In the genomic region with DNA sequence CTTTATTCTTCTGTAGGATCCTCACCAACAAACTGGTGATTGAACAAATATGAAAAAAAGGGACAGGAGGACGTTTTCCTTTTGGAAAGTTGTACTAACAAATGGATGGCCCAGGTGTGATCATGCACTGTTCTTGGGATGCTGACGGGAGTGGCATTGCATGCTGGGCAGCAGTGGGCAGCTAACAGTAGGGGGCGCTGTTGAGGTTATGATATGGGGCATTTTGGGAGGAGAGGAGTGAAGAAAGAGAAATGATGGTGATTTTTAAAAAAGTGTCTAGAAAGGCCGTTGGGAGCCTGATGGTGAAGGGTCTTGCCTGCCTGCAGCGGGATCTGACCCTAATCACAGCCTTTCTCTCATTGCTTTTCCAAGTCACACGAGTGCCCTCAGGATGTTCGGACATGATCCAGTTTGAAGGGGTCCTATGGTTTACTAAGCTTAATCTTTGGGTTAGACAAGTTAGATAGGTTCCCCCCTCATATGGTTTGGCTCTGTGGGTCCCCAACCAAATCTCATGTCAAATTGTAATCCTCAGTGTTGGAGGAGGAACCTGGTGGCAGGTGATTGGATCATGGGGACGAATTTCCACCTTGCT, we compare ENCODE assay signal across 8 cellular contexts. TPM values are rescaled to one million over a fixed set of nuclear protein-coding genes. Genes with fewer than 3 reads are reported as not detected.
A peak's percentile ranks its signal among the peaks of the same experiment; 100 is the strongest.
DNase-seq lines count a peak whose midpoint lies in the region; ATAC-seq and TF ChIP-seq lines count a peak whose summit lies in the region.

No MANE protein-coding gene starts in this region.

- TF ChIP-seq EP300 in SK-N-SH (IDR thresholded peaks at IDR 0.05; ENCODE audit: borderline replicate concordance in 1 of 2, low read depth in 1 of 2, low read length in 1 of 2): no peak

- H3K9ac ChIP-seq in SK-N-SH: no peak overlapping the region

- H3K4me3 ChIP-seq in SK-N-SH (ENCODE audit: low read depth in 2 of 2, low read length in 1 of 2) (no peak overlapping the region), astrocyte of the cerebellum (ENCODE audit: low read depth, low read length) (no peak overlapping the region), osteoblast (ENCODE audit: insufficient read depth, low read length) (no peak overlapping the region)

- DNase-seq in SK-N-SH: no peak
- DNase-seq in astrocyte of the cerebellum (ENCODE audit: low read depth): no peak
- no peak for DNase-seq in osteoblast (ENCODE audit: insufficient read length, low spot score, missing footprints)
- DNase-seq in NCI-H187 (lab: John Stamatoyannopoulos, UW): no peak
- no peak for DNase-seq in SHP77 (lab: John Stamatoyannopoulos, UW)

- CTCF ChIA-PET in SK-N-SH (lab: Yijun Ruan, JAX): interaction anchor here (1.1 to 2.0 kb wide), 5 partner anchors 10 to 148 kb away, joined by 3 to 6 read pairs (median 4); no protein-coding TSS in a partner anchor

- H3K9me3 ChIP-seq in SK-N-SH (no peaks in the 10 kb centered on the region), osteoblast (ENCODE audit: low read depth, low read length) (peaks cover 2% of the 10 kb centered on the region)

- H3K4me2 ChIP-seq in SK-N-SH (no peak overlapping the region), osteoblast (ENCODE audit: insufficient read depth, low read length) (no peak overlapping the region)

- H3K9me2 ChIP-seq in SK-N-SH: no peaks in the 10 kb centered on the region

- H3F3A ChIP-seq in SK-N-SH (replicated peaks; ENCODE audit: insufficient read depth): no peaks in the 10 kb centered on the region

- TF ChIP-seq CTCF in GM12872 (IDR thresholded peaks at IDR 0.05; ENCODE audit: insufficient read depth, low read depth, low read length): peak; percentile 84
- peak; percentile 62 for TF ChIP-seq CTCF in SK-N-SH (IDR thresholded peaks at IDR 0.05)
- peak; percentile 49 for TF ChIP-seq CTCF in astrocyte of the cerebellum (IDR thresholded peaks at IDR 0.05; ENCODE audit: low read depth, low read length, missing control alignments)
- TF ChIP-seq CTCF in osteoblast (IDR thresholded peaks at IDR 0.05; ENCODE audit: extremely low read depth, low read depth, low read length): peak; percentile 71

- H3K79me2 ChIP-seq in SK-N-SH (ENCODE audit: insufficient read depth) (no peaks in the 10 kb centered on the region), osteoblast (ENCODE audit: insufficient read depth, low read length) (no peaks in the 10 kb centered on the region)

- in situ Hi-C loops in astrocyte of the cerebellum (cut with HindIII; ENCODE audit: low sequenced_read_pairs): no loop called here

- no peaks in the 10 kb centered on the region for H3K27me3 ChIP-seq in SK-N-SH (ENCODE audit: insufficient read depth)
- no peaks in the 10 kb centered on the region for H3K27me3 ChIP-seq in osteoblast (ENCODE audit: insufficient read depth, low read length)

- WGBS in SK-N-SH (ENCODE audit: low lambda C conversion rate): 73% methylated on average over 8 of the region's 8 CpGs

- no peaks in the 10 kb centered on the region for H4K20me1 ChIP-seq in SK-N-SH (ENCODE audit: insufficient read depth)
- no peaks in the 10 kb centered on the region for H4K20me1 ChIP-seq in osteoblast (ENCODE audit: insufficient read depth, low read length)

- peaks cover 0 to 7% of the 10 kb centered on the region in 2 experiments; a peak in 2 of 4 replicates for H3K4me1 ChIP-seq in SK-N-SH (ENCODE audit: control insufficient read depth in 1 of 2, insufficient read depth in 2 of 2, low read depth in 1 of 2, low read length in 1 of 2)
- H3K4me1 ChIP-seq in osteoblast (ENCODE audit: insufficient read depth, low read length): peaks cover 12% of the 10 kb centered on the region

- no peak overlapping the region for H2AFZ ChIP-seq in SK-N-SH (ENCODE audit: low read depth)
- H2AFZ ChIP-seq in osteoblast (ENCODE audit: low read length): no peak overlapping the region

- POLR2A ChIA-PET in SK-N-SH (lab: Yijun Ruan, JAX): no interaction called here

- H3K36me3 ChIP-seq in SK-N-SH (replicated peaks in 1 of 2; ENCODE audit: control insufficient read depth in 1 of 2, insufficient read depth in 2 of 2, low read length in 1 of 2) (no peaks in the 10 kb centered on the region), osteoblast (ENCODE audit: insufficient read depth, low read length) (no peaks in the 10 kb centered on the region)

- H3K27ac ChIP-seq in SK-N-SH (ENCODE audit: low read depth in 2 of 2, low read length in 1 of 2): no peak overlapping the region
- H3K27ac ChIP-seq in osteoblast (ENCODE audit: low read depth, low read length): no peak overlapping the region

- TF ChIP-seq RAD21 in SK-N-SH (IDR thresholded peaks at IDR 0.05; ENCODE audit: low read length): no peak

- ATAC-seq in HG03095 (IDR thresholded peaks at IDR 0.05; ENCODE audit: unreplicated experiment) (no peak), GM18498 (IDR thresholded peaks at IDR 0.05; ENCODE audit: unreplicated experiment) (no peak)

TF ChIP-seq in SK-N-SH, 30 proteins besides CTCF, POLR2A, EP300 and RAD21:
- no peak for TF ChIP-seq TEAD4 (IDR thresholded peaks at IDR 0.05; ENCODE audit: borderline replicate concordance, insufficient read depth)
- TF ChIP-seq GATA2 (CRISPR knock-in tag; IDR thresholded peaks at IDR 0.05): no peak
- TF ChIP-seq CHD2 (IDR thresholded peaks at IDR 0.05; ENCODE audit: low read length, partially characterized antibody): no peak

RNA-seq across cellular contexts. Expression of a gene that starts 46.2 kb away (rescaled TPM):
- polyA plus RNA-seq in SK-N-SH (2012; rRNA removed): 3.0 and 3.6 TPM in 2 replicates
- 4.3 TPM in 2 replicates for polyA plus RNA-seq in SK-N-SH (2012; cell fraction: cytosol; rRNA removed)
- 5.7 and 6.0 TPM in 2 replicates for polyA plus RNA-seq in SK-N-SH (2012; cell fraction: nucleus; rRNA removed)
- 4.7 and 5.6 TPM in 2 replicates for total RNA-seq in osteoblast
